Comparison of ENCODE assay signal across 20 cellular contexts in genomic region chrX:71767134-71767533, GRCh38. TPM values are rescaled to one million over a fixed set of nuclear protein-coding genes. Genes with fewer than 3 reads are reported as not detected.
"Had no signal": no experiment of that assay in that cellular context is flagged by ENCODE, and none has a peak within 500 bp of the region (broad histone marks: within the 10 kb centered on the region; RNA-seq: fewer than 3 reads in every experiment).

No MANE protein-coding gene starts in this region.

RNA-seq across cellular contexts. Expression of gene CXorf49B, which starts 4.0 kb away (rescaled TPM):
- total RNA-seq: natural killer cell treated with Interleukin-12 subunit alpha and Interleukin-12 subunit beta and Interleukin-15 and Interleukin-18, amount 100 ng/mL, for 72 hours; neural crest cell; omental fat pad; osteocyte; pancreas; posterior vena cava; pulmonary artery endothelial cell; right atrium auricular region; sciatic nerve; smooth muscle cell; spleen; stomach; subcutaneous adipose tissue; temporal lobe; thoracic aorta; thyroid gland; tibial nerve; upper lobe of left lung; ureter; vagina had no signal
- polyA plus RNA-seq: pancreas, spleen had no signal

RNA-seq across cellular contexts. Expression of gene CXorf49, which starts 49.0 kb away (rescaled TPM):
- total RNA-seq: natural killer cell treated with Interleukin-12 subunit alpha and Interleukin-12 subunit beta and Interleukin-15 and Interleukin-18, amount 100 ng/mL, for 72 hours; neural crest cell; omental fat pad; osteocyte; pancreas; posterior vena cava; pulmonary artery endothelial cell; right atrium auricular region; sciatic nerve; smooth muscle cell; spleen; stomach; subcutaneous adipose tissue; temporal lobe; thoracic aorta; thyroid gland; tibial nerve; upper lobe of left lung; ureter; vagina had no signal
- polyA plus RNA-seq: pancreas, spleen had no signal
